ENCODE assay signal across 8 cellular contexts in the genomic region with DNA sequence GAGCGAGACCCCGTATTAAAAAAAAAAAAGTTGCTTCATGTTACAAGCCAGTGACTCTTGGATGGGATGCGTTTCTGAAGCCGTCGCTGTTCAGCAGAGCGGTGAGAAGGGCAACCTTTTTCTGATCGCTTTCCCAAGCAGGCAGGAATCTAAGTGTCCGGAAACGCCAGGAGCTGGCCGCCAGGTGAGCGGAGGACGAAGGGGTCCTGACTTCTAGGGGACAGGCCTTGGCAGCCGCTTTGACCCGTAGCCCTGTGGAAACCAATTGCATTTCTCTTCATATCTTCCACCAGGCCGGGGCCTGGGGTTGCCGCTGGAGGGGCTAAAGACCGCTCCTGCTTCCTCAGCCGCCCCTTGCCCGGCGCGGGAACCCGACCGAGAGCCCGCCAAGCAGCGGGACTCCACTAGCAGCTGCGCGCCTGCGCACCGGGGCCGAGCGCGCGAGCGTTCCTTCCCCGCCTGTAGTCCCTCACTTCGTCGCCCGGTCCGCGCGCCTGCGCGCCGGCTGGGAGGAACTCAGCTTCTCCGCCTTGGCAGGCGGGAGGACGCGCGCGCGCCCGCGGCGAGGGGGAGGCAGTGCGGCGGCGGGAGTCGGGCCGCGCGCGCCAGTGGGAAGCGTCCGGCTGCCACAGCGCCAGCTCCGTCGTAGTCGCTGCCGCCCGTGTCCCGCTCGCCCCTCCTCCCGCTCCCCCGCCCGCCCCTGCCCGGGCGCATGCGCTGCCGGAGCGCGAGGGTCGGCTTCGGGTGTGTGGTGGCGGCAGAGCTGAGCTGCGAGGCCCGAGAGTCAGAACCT. TPM values are rescaled to one million over a fixed set of nuclear protein-coding genes. Genes with fewer than 3 reads are reported as not detected.
DNase-seq lines count a peak whose midpoint lies in the region; ATAC-seq, FAIRE-seq and TF ChIP-seq lines count a peak whose summit lies in the region.

A gene with protein sequence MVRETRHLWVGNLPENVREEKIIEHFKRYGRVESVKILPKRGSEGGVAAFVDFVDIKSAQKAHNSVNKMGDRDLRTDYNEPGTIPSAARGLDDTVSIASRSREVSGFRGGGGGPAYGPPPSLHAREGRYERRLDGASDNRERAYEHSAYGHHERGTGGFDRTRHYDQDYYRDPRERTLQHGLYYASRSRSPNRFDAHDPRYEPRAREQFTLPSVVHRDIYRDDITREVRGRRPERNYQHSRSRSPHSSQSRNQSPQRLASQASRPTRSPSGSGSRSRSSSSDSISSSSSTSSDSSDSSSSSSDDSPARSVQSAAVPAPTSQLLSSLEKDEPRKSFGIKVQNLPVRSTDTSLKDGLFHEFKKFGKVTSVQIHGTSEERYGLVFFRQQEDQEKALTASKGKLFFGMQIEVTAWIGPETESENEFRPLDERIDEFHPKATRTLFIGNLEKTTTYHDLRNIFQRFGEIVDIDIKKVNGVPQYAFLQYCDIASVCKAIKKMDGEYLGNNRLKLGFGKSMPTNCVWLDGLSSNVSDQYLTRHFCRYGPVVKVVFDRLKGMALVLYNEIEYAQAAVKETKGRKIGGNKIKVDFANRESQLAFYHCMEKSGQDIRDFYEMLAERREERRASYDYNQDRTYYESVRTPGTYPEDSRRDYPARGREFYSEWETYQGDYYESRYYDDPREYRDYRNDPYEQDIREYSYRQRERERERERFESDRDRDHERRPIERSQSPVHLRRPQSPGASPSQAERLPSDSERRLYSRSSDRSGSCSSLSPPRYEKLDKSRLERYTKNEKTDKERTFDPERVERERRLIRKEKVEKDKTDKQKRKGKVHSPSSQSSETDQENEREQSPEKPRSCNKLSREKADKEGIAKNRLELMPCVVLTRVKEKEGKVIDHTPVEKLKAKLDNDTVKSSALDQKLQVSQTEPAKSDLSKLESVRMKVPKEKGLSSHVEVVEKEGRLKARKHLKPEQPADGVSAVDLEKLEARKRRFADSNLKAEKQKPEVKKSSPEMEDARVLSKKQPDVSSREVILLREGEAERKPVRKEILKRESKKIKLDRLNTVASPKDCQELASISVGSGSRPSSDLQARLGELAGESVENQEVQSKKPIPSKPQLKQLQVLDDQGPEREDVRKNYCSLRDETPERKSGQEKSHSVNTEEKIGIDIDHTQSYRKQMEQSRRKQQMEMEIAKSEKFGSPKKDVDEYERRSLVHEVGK (N-terminal part only) (plus strand): TSS at position 608 of the 793 bp plus-strand sequence. CDS start 361 bp downstream, outside the sequence.

- TF ChIP-seq CTCF in GM12865 (IDR thresholded peaks at IDR 0.05; ENCODE audit: insufficient read depth, low read depth, low read length, missing control alignments) (no peak), pancreas (IDR thresholded peaks at IDR 0.05) (no peak), thyroid gland (IDR thresholded peaks at IDR 0.05) (peak in 4 of 6 experiments; percentile 13 to 46 (median 28))

- H3K4me1 ChIP-seq in pancreas, result peaks cover 0 to 28% (median 22%) of the 10 kb centered on the region in 3 donors
- H3K4me1 ChIP-seq in thyroid gland, result peaks cover 41 to 44% of the 10 kb centered on the region in 2 donors

- H3K27me3 ChIP-seq in pancreas, result no peaks in the 10 kb centered on the region
- no peaks in the 10 kb centered on the region for H3K27me3 ChIP-seq in thyroid gland

- ATAC-seq in HG02763 (IDR thresholded peaks at IDR 0.05; ENCODE audit: unreplicated experiment) (peak; percentile 70), Right ventricle myocardium inferior (peak; percentile 95), pancreas (peak; percentile 82 to 89 (median 88))

- 0 to 1% methylated on average over 42 to 86 of the region's 86 CpGs for WGBS in pancreas, 2 donors
- 0 to 1% methylated on average over 25 to 27 of the region's 86 CpGs for WGBS in thyroid gland, 2 donors

- H3K27ac ChIP-seq in pancreas, result peak within 1 kb of the TSS; percentile 94 to 97 (median 95)
- H3K27ac ChIP-seq in thyroid gland, result peak within 1 kb of the TSS; percentile 90 to 97 (median 97)

- H3K36me3 ChIP-seq in pancreas, result no peaks in the 10 kb centered on the region
- no peaks in the 10 kb centered on the region for H3K36me3 ChIP-seq in thyroid gland

- peak; percentile 99 for DNase-seq in GM12865 (ENCODE audit: low read depth)
- peak; percentile 87 for DNase-seq in NCI-H1417 treated with DMSO at 0.1 percent for 48 hours (lab: John Stamatoyannopoulos, UW)
- DNase-seq in SW 1271 (lab: John Stamatoyannopoulos, UW), result peak; percentile 76 to 87
- DNase-seq in activated naive CD8-positive, alpha-beta T cell treated with anti-CD3 and anti-CD28 coated beads, Interleukin-2, amount 50 U/mL, for 16 hours (ENCODE audit: low read depth, low spot score), result peak; percentile 93
- DNase-seq in Right ventricle myocardium inferior (ENCODE audit: missing footprints), result peak; percentile 100
- peak; percentile 97 to 100 (median 98) for DNase-seq in pancreas
- DNase-seq in thyroid gland, result peak; percentile 97 to 98

- intact Hi-C loops in Right ventricle myocardium inferior (cut with DNase I) (loop anchor here (1.0 to 5.0 kb wide), 2 partner anchors 12 to 40 kb away; no protein-coding TSS in a partner anchor), pancreas (cut with DNase I) (no loop called here), thyroid gland (cut with DNase I) (loop anchor here (10.0 kb wide), 1 partner anchor 48 kb away; no protein-coding TSS in a partner anchor)

- no peak for FAIRE-seq in pancreas (lab: Jason Lieb, UNC)

- H3K4me3 ChIP-seq in GM12865 (ENCODE audit: low read depth, low read length) (peak within 1 kb of the TSS; percentile 98), pancreas (peak within 1 kb of the TSS; percentile 59 to 92 (median 80)), thyroid gland (replicated peaks in 1 of 3) (peak within 1 kb of the TSS; percentile 42 to 68 (median 67))

- peak in 1 of 2 donors; percentile 84 for TF ChIP-seq POLR2A in thyroid gland (IDR thresholded peaks at IDR 0.05)

- H3K9me3 ChIP-seq in pancreas (no peaks in the 10 kb centered on the region), thyroid gland (no peaks in the 10 kb centered on the region)

RNA-seq across cellular contexts. Expression of the gene that starts here (rescaled TPM):
- total RNA-seq in Right ventricle myocardium inferior (21.4 TPM), pancreas (10 to 100 TPM; 23.9 to 38.2 (median 27.5) TPM), thyroid gland (10 to 100 TPM; 40.7 to 97.0 (median 57.3) TPM)
- polyA plus RNA-seq in pancreas, result 10 to 100 TPM; 16.2 to 18.6 TPM

Comparison
In these comparisons a context has a peak if more than half of its experiments do, and no peak if none do; other contexts are left out.
1. Peak in every context shown above with its lines: DNase-seq, ATAC-seq, H3K4me3 ChIP-seq and H3K27ac ChIP-seq.
2. CTCF ChIP-seq: peak in thyroid gland (4 of 6); none in GM12865 (single experiment) and pancreas (0 of 4).
3. intact Hi-C loops: an anchor here in Right ventricle myocardium inferior (1.0 to 5.0 kb wide) and thyroid gland (10.0 kb wide); none called in pancreas.